Comparison of ENCODE assay signal across 8 cellular contexts in the genomic region with DNA sequence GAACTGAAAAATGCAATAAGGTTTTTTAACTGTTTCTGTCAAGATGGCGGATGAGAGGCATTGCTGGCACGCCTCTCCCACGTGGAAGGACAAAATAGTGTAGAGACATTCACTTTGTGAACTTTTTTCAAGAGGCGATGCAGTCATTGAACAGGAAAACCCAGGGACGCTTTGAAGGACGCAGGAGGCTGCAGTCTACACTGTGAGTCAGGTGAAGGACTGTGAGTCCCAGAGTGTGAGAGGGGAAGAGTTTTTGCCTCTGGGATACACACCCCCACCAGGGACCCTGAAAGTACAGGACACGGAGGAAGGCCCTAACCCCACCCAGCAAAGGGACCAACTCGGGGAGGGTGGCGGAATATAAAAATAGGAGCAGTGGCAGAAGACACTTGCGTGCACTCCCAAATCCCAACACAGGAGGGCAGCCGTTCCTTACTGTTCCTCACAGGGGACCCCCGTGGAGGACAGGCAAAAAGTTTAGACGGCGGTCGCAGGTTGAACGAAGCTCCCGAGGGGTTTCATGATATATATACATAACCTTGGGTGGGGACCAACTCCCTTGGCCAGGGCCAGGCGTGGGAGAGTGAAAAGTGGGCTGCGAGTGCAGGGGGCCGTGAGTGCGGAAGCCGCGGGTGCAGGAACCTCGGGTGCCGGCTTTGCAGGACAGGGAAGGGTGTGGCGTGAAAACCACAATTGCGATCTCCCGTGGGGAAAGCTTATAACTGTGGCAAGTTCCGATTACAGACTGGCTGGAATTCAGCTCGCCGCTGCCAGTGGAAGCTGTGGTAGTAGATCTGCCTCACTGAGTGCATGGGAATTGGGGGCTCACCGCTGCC.
DNase-seq lines count a peak whose midpoint lies in the region; ATAC-seq and TF ChIP-seq lines count a peak whose summit lies in the region.

No MANE protein-coding gene starts in this region.

- no peaks in the 10 kb centered on the region for H3K9me3 ChIP-seq in mammary epithelial cell (replicated peaks; ENCODE audit: insufficient read depth, low read length)

- dilution Hi-C loops in mammary epithelial cell (cut with HindIII; ENCODE audit: low sequenced_read_pairs): loop anchor here (5.0 kb wide), 1 partner anchor 247 kb away; no protein-coding TSS in a partner anchor

- H3K27ac Mint-ChIP-seq in activated B cell treated with CpG ODN at 0.5 μM for 24 hours: no peak overlapping the region

- no peak overlapping the region for H3K9ac ChIP-seq in mammary epithelial cell (ENCODE audit: insufficient read depth, low read length)

- no peak overlapping the region for H2AFZ ChIP-seq in mammary epithelial cell (ENCODE audit: low read depth, low read length)

- H3K4me1 ChIP-seq in mammary epithelial cell (ENCODE audit: insufficient read depth, low read length): no peaks in the 10 kb centered on the region

- H3K36me3 ChIP-seq in mammary epithelial cell (ENCODE audit: insufficient read depth, low read length): no peaks in the 10 kb centered on the region
- H3K36me3 ChIP-seq in kidney epithelial cell (ENCODE audit: control insufficient read depth, insufficient read depth, low read length): no peaks in the 10 kb centered on the region

- H3K36me3 Mint-ChIP-seq in activated B cell treated with CpG ODN at 0.5 μM for 24 hours (ENCODE audit: low read depth): no peaks in the 10 kb centered on the region

- CTCF ChIA-PET in activated B cell treated with CpG ODN at 0.5 μM for 24 hours (lab: Charles Lee): interaction anchor here (0.6 to 4.9 kb wide), 17 partner anchors 9 to 223 kb away, joined by 3 to 118 read pairs (median 4); a partner anchor contains a TSS
- CTCF ChIA-PET in mammary epithelial cell (lab: Charles Lee; ENCODE audit: low non-redundant PET): no interaction called here

- peak overlapping the region; percentile 26; the same call in 1 of the 2 replicates for H3K4me3 ChIP-seq in GM08714 (ENCODE audit: low read length)
- no peak overlapping the region for H3K4me3 ChIP-seq in mammary epithelial cell (replicated peaks in 1 of 3; ENCODE audit: insufficient read depth in 1 of 3, low read depth in 2 of 3, low read length in 3 of 3)
- no peak overlapping the region for H3K4me3 ChIP-seq in kidney epithelial cell (ENCODE audit: low read depth, low read length)

- DNase-seq in NCI-H1694 (lab: John Stamatoyannopoulos, UW) (peak; percentile 70), activated B cell treated with CpG ODN at 0.5 μM for 24 hours (peak; percentile 77), mammary epithelial cell (no peak), kidney epithelial cell (ENCODE audit: low read depth) (no peak)
- peak; percentile 59 to 71 for DNase-seq in stimulated activated CD4-positive, alpha-beta T cell treated with anti-CD3 and anti-CD28 coated beads, Interleukin-15, amount 100 ng/mL, for 48 hours (ENCODE audit: low read depth in 2 of 2)

- intact Hi-C loops in activated B cell treated with CpG ODN at 0.5 μM for 24 hours (cut with micrococcal nuclease) (loop anchor here (1.0 to 5.0 kb wide), 5 partner anchors 72 to 263 kb away; no protein-coding TSS in a partner anchor), mammary epithelial cell (cut with micrococcal nuclease) (loop anchor here (5.0 kb wide), 1 partner anchor 108 kb away; a partner anchor contains a TSS)

- H3K79me2 ChIP-seq in mammary epithelial cell (ENCODE audit: insufficient read depth, low read length): no peaks in the 10 kb centered on the region

- H3K27ac ChIP-seq in mammary epithelial cell (ENCODE audit: insufficient read depth, low read depth, low read length): no peak overlapping the region

- H3K9me3 Mint-ChIP-seq in activated B cell treated with CpG ODN at 0.5 μM for 24 hours: no peaks in the 10 kb centered on the region

- H4K20me1 ChIP-seq in mammary epithelial cell (ENCODE audit: insufficient read depth, low read length): no peaks in the 10 kb centered on the region

- peaks cover 18% of the 10 kb centered on the region for H3K4me1 Mint-ChIP-seq in activated B cell treated with CpG ODN at 0.5 μM for 24 hours

- H3K27me3 Mint-ChIP-seq in activated B cell treated with CpG ODN at 0.5 μM for 24 hours: peaks cover 24% of the 10 kb centered on the region

- H3K4me3 Mint-ChIP-seq in activated B cell treated with CpG ODN at 0.5 μM for 24 hours: peak overlapping the region; percentile 83

- BruUV-seq in mammary epithelial cell (replicated peaks; lab: Mats Ljungman, UMichigan): no TSS peak

- WGBS in mammary epithelial cell (ENCODE audit: low coverage, missing lambda C conversion rate): 31% methylated on average over 23 of the region's 32 CpGs

- TF ChIP-seq CTCF in activated B cell treated with CpG ODN at 0.5 μM for 24 hours (IDR thresholded peaks at IDR 0.05): peak; percentile 38
- TF ChIP-seq CTCF in mammary epithelial cell (conservative IDR thresholded peaks at IDR 0.05 in 1 of 2, IDR thresholded peaks at IDR 0.05 in 1 of 2; ENCODE audit: extremely low read depth in 1 of 2, insufficient read depth in 1 of 2, low read depth in 1 of 2, low read length in 2 of 2): peak; percentile 43 to 70
- TF ChIP-seq CTCF in kidney epithelial cell (IDR thresholded peaks at IDR 0.05; ENCODE audit: insufficient read depth, low read length, poor library complexity, severe bottlenecking): peak; percentile 79

- H3K27me3 ChIP-seq in mammary epithelial cell (ENCODE audit: insufficient read depth, low read length) (no peaks in the 10 kb centered on the region), kidney epithelial cell (ENCODE audit: control insufficient read depth, insufficient read depth, low read length) (peaks cover 16% of the 10 kb centered on the region)

- in situ Hi-C loops in mammary epithelial cell (cut with MboI; ENCODE audit: low sequenced_read_pairs in 2 of 2): loop anchor here (5.0 to 10.0 kb wide), 3 partner anchors 81 to 249 kb away; a partner anchor contains a TSS

- no peak overlapping the region for H3K4me2 ChIP-seq in mammary epithelial cell (ENCODE audit: insufficient read depth, low read depth, low read length)

- POLR2A ChIA-PET in activated B cell treated with CpG ODN at 0.5 μM for 24 hours (lab: Charles Lee): interaction anchor here (0.6 to 2.2 kb wide), 3 partner anchors 89 to 171 kb away, joined by 3 to 7 read pairs (median 4); no protein-coding TSS in a partner anchor

- ATAC-seq in activated B cell treated with CpG ODN at 0.5 μM for 24 hours (ENCODE audit: low read depth) (peak; percentile 89), GM19328 (IDR thresholded peaks at IDR 0.05; ENCODE audit: unreplicated experiment) (no peak), HG03095 (IDR thresholded peaks at IDR 0.05; ENCODE audit: unreplicated experiment) (no peak)

Comparison
In these comparisons a context has a peak if more than half of its experiments do, and no peak if none do; other contexts are left out.
1. DNase-seq: peak in NCI-H1694 (single experiment), activated B cell treated with CpG ODN at 0.5 μM for 24 hours (single experiment) and stimulated activated CD4-positive, alpha-beta T cell treated with anti-CD3 and anti-CD28 coated beads, Interleukin-15, amount 100 ng/mL, for 48 hours (2 of 2); none in mammary epithelial cell (single experiment) and kidney epithelial cell (single experiment).
2. Peak in every context shown above with its lines, with median percentiles within 50 percentile points of each other: CTCF ChIP-seq.